In genomic region chr16:4213721-4214120, GRCh38 we compare ENCODE assay signal across 1 cellular context.
TF ChIP-seq lines count a peak whose summit lies in the region.

No MANE protein-coding gene starts in this region.

TF ChIP-seq in GM23338, 12 proteins besides CTCF, POLR2A, EP300 and RAD21:
- TF ChIP-seq ZNF462 (CRISPR knock-in tag; IDR thresholded peaks at IDR 0.05), result no peak
- TF ChIP-seq ETS1 (IDR thresholded peaks at IDR 0.05), result no peak
- TF ChIP-seq POLR2AphosphoS5 (IDR thresholded peaks at IDR 0.05; ENCODE audit: low read depth), result no peak
- TF ChIP-seq NANOG (IDR thresholded peaks at IDR 0.05; ENCODE audit: borderline replicate concordance), result no peak
- TF ChIP-seq JUNB (IDR thresholded peaks at IDR 0.05; ENCODE audit: unreplicated experiment), result no peak
- TF ChIP-seq EZH2 (IDR thresholded peaks at IDR 0.05; ENCODE audit: low read depth, unreplicated experiment), result no peak
- TF ChIP-seq REST (IDR thresholded peaks at IDR 0.05; ENCODE audit: unreplicated experiment), result no peak
